Comparison of ENCODE assay signal across 15 cellular contexts in genomic region chr9:16608906-16609305, GRCh38.
A peak's percentile ranks its signal among the peaks of the same experiment; 100 is the strongest.
DNase-seq lines count a peak whose midpoint lies in the region; TF ChIP-seq lines count a peak whose summit lies in the region.
"Had no signal": no experiment of that assay in that cellular context is flagged by ENCODE, and none has a peak within 500 bp of the region (broad histone marks: within the 10 kb centered on the region; RNA-seq: fewer than 3 reads in every experiment).

No MANE protein-coding gene starts in this region.

- H3K79me2 ChIP-seq in Karpas-422 (ENCODE audit: low read length) = no peaks in the 10 kb centered on the region

- 0 out of 2 replicates have a peak overlapping the region, but pooled peaks have one; percentile 26 for H2AFZ ChIP-seq in Karpas-422 (ENCODE audit: low read length)

- H3K27me3 ChIP-seq in Karpas-422 (ENCODE audit: low read length) = no peaks in the 10 kb centered on the region
- no peaks in the 10 kb centered on the region for H3K27me3 ChIP-seq in tibial nerve
- no peaks in the 10 kb centered on the region for H3K27me3 ChIP-seq in CD8-positive, alpha-beta memory T cell (ENCODE audit: insufficient read depth, low read length, poor library complexity, severe bottlenecking)

- H3K27ac ChIP-seq in Karpas-422 (ENCODE audit: low read length) (peak overlapping the region; percentile 59), SK-N-MC (0 out of 2 replicates have a peak overlapping the region, but pooled peaks have one; percentile 28), tibial nerve (no peak overlapping the region)
- H3K27ac ChIP-seq in CD8-positive, alpha-beta memory T cell (ENCODE audit: low read depth, low read length) = no peak overlapping the region

- H3K4me3 ChIP-seq in Karpas-422 (ENCODE audit: low read length) = peak overlapping the region; percentile 13; the same call in 1 of the 2 replicates
- H3K4me3 ChIP-seq in SK-N-MC = no peak overlapping the region
- H3K4me3 ChIP-seq in tibial nerve = no peak overlapping the region
- no peak overlapping the region for H3K4me3 ChIP-seq in CD8-positive, alpha-beta memory T cell (ENCODE audit: low read length)

- peaks cover 23% of the 10 kb centered on the region for H3K4me1 ChIP-seq in Karpas-422 (ENCODE audit: low read length)
- H3K4me1 ChIP-seq in tibial nerve = peaks cover 0 to 6% (median 0%) of the 10 kb centered on the region in 4 donors
- H3K4me1 ChIP-seq in CD8-positive, alpha-beta memory T cell (ENCODE audit: insufficient read depth, low read length) = no peaks in the 10 kb centered on the region

- no peak overlapping the region for H3K4me3 Mint-ChIP-seq in nephron progenitor cell
- no peak overlapping the region for H3K4me3 Mint-ChIP-seq in CD8-positive, alpha-beta memory T cell
- H3K4me3 Mint-ChIP-seq: CD4-positive, alpha-beta T cell had no signal

- no peak for TF ChIP-seq EP300 in tibial nerve (IDR thresholded peaks at IDR 0.05)

- DNase-seq in NCI-H2107 treated with DMSO at 0.1 percent for 48 hours (lab: John Stamatoyannopoulos, UW; ENCODE audit: unreplicated experiment) (peak; percentile 30), NCI-H2107 (lab: John Stamatoyannopoulos, UW) (no peak), Karpas-422 (peak; percentile 60), SK-N-MC (ENCODE audit: low read depth, low spot score) (no peak), nephron progenitor cell (no peak), tibial nerve (ENCODE audit: low spot score in 2 of 2) (no peak), SIG-M5 treated with dmso at 0.1 percent for 504 hours (lab: John Stamatoyannopoulos, UW; ENCODE audit: unreplicated experiment) (no peak)
- DNase-seq in CD8-positive, alpha-beta memory T cell = no peak
- DNase-seq: 8988T; ACHN; C1 segment of cervical spinal cord; CD4-positive, alpha-beta T cell; DMS79 treated with DMSO at 0.1 percent for 48 hours; EL; H7 had no signal

- TF ChIP-seq CTCF in nephron progenitor cell (IDR thresholded peaks at IDR 0.05) (no peak), tibial nerve (IDR thresholded peaks at IDR 0.05) (no peak)

- POLR2A ChIA-PET in CD8-positive, alpha-beta memory T cell (lab: Charles Lee) = no interaction called here

- no peaks in the 10 kb centered on the region for H4K20me1 ChIP-seq in Karpas-422 (ENCODE audit: insufficient read depth, low read depth, low read length)

- H3K36me3 Mint-ChIP-seq in nephron progenitor cell (ENCODE audit: low read depth) = no peaks in the 10 kb centered on the region
- H3K36me3 Mint-ChIP-seq in CD8-positive, alpha-beta memory T cell = no peaks in the 10 kb centered on the region

- no peak for TF ChIP-seq POLR2A in tibial nerve (IDR thresholded peaks at IDR 0.05)

- H3K9me3 ChIP-seq in Karpas-422 (ENCODE audit: low read length) = no peaks in the 10 kb centered on the region
- H3K9me3 ChIP-seq in SK-N-MC (ENCODE audit: low read depth, low read length) = no peaks in the 10 kb centered on the region
- H3K9me3 ChIP-seq in tibial nerve = no peaks in the 10 kb centered on the region
- no peaks in the 10 kb centered on the region for H3K9me3 ChIP-seq in CD8-positive, alpha-beta memory T cell (ENCODE audit: low read length)

- peak overlapping the region; percentile 56 for H3K4me2 ChIP-seq in Karpas-422 (ENCODE audit: low read depth, low read length, poor library complexity, severe bottlenecking)

- no peaks in the 10 kb centered on the region for H3K9me2 ChIP-seq in Karpas-422 (replicated peaks; ENCODE audit: insufficient read depth, low read length)

- H3K27me3 Mint-ChIP-seq in nephron progenitor cell (ENCODE audit: low read depth, poor library complexity) = peaks cover 7% of the 10 kb centered on the region
- no peaks in the 10 kb centered on the region for H3K27me3 Mint-ChIP-seq in CD8-positive, alpha-beta memory T cell
- H3K27me3 Mint-ChIP-seq: CD4-positive, alpha-beta T cell had no signal

- H3K4me1 Mint-ChIP-seq in nephron progenitor cell = peaks cover 42% of the 10 kb centered on the region
- H3K4me1 Mint-ChIP-seq in CD8-positive, alpha-beta memory T cell = no peaks in the 10 kb centered on the region

- H3K9ac ChIP-seq in Karpas-422 (ENCODE audit: low read length) (no peak overlapping the region), SK-N-MC (ENCODE audit: insufficient read length) (no peak overlapping the region)

- CTCF ChIA-PET in CD8-positive, alpha-beta memory T cell (lab: Charles Lee) = no interaction called here

- peak overlapping the region; percentile 33 for H3K27ac Mint-ChIP-seq in nephron progenitor cell
- no peak overlapping the region for H3K27ac Mint-ChIP-seq in CD8-positive, alpha-beta memory T cell
- H3K27ac Mint-ChIP-seq: CD4-positive, alpha-beta T cell had no signal

- WGBS in tibial nerve, 2 donors = 87 to 89% methylated on average over 2 of the region's 2 CpGs

- H3K9me3 Mint-ChIP-seq in nephron progenitor cell = no peaks in the 10 kb centered on the region
- H3K9me3 Mint-ChIP-seq in CD8-positive, alpha-beta memory T cell = peaks cover 0 to 36% (median 4%) of the 10 kb centered on the region in 5 donors

- H3K36me3 ChIP-seq in Karpas-422 (ENCODE audit: insufficient read depth, low read length) = no peaks in the 10 kb centered on the region
- H3K36me3 ChIP-seq in SK-N-MC (ENCODE audit: insufficient read depth, low read length) = no peaks in the 10 kb centered on the region
- H3K36me3 ChIP-seq in tibial nerve = no peaks in the 10 kb centered on the region
- H3K36me3 ChIP-seq in CD8-positive, alpha-beta memory T cell (ENCODE audit: insufficient read depth, low read length) = no peaks in the 10 kb centered on the region

Comparison
In these comparisons a context has a peak if more than half of its experiments do, and no peak if none do; other contexts are left out.
1. DNase-seq: peak in NCI-H2107 treated with DMSO at 0.1 percent for 48 hours (single experiment) and Karpas-422 (single experiment); none in NCI-H2107 (single experiment), SK-N-MC (single experiment), nephron progenitor cell (single experiment), tibial nerve (0 of 2), CD8-positive, alpha-beta memory T cell (0 of 5) and SIG-M5 treated with dmso at 0.1 percent for 504 hours (single experiment).
2. H3K27ac ChIP-seq: peak in Karpas-422 (single experiment) and SK-N-MC (single experiment); none in tibial nerve (0 of 4) and CD8-positive, alpha-beta memory T cell (single experiment).